ENCODE assay signal across 24 cellular contexts in genomic region chr2:25234756-25235155, GRCh38.
DNase-seq lines count a peak whose midpoint lies in the region; ATAC-seq and TF ChIP-seq lines count a peak whose summit lies in the region.
"Had no signal": no experiment of that assay in that cellular context is flagged by ENCODE, and none has a peak within 500 bp of the region (broad histone marks: within the 10 kb centered on the region; RNA-seq: fewer than 3 reads in every experiment).

No MANE protein-coding gene starts in this region.

- no peaks in the 10 kb centered on the region for H3K27me3 ChIP-seq in gastrocnemius medialis
- H3K27me3 ChIP-seq: heart left ventricle had no signal

- H3K27ac Mint-ChIP-seq in activated CD4-positive, alpha-beta T cell treated with anti-CD3 and anti-CD28 coated beads, Interleukin-2, amount 10 ng/mL, durations not matched to agents 24 days and 14 days, result peak overlapping the region; percentile 29
- H3K27ac Mint-ChIP-seq: dendritic cell treated with granulocyte-macrophage colony-stimulating factor and Interleukin-4, amounts not matched to agents 40 ng/mL and 50 ng/mL, for 4 days had no signal

- H3K36me3 ChIP-seq in gastrocnemius medialis, result peaks cover 0 to 81% of the 10 kb centered on the region in 2 donors

- no peaks in the 10 kb centered on the region for H3K4me1 Mint-ChIP-seq in activated CD4-positive, alpha-beta T cell treated with anti-CD3 and anti-CD28 coated beads, Interleukin-2, amount 10 ng/mL, durations not matched to agents 24 days and 14 days
- H3K4me1 Mint-ChIP-seq: immature natural killer cell had no signal

- peaks cover 62% of the 10 kb centered on the region for H3K36me3 Mint-ChIP-seq in activated CD4-positive, alpha-beta T cell treated with anti-CD3 and anti-CD28 coated beads, Interleukin-2, amount 10 ng/mL, durations not matched to agents 24 days and 14 days (ENCODE audit: low read depth)

- TF ChIP-seq POLR2A in gastrocnemius medialis (IDR thresholded peaks at IDR 0.05), result no peak

- no peaks in the 10 kb centered on the region for H3K27me3 Mint-ChIP-seq in activated CD4-positive, alpha-beta T cell treated with anti-CD3 and anti-CD28 coated beads, Interleukin-2, amount 10 ng/mL, durations not matched to agents 24 days and 14 days
- H3K27me3 Mint-ChIP-seq: dendritic cell treated with granulocyte-macrophage colony-stimulating factor and Interleukin-4, amounts not matched to agents 40 ng/mL and 50 ng/mL, for 4 days had no signal

- peak; percentile 44 for ATAC-seq in sciatic nerve
- ATAC-seq in GM18870 (IDR thresholded peaks at IDR 0.05; ENCODE audit: unreplicated experiment), result no peak
- no peak for ATAC-seq in gastrocnemius medialis
- ATAC-seq in HG02870 (IDR thresholded peaks at IDR 0.05; ENCODE audit: unreplicated experiment), result no peak
- ATAC-seq: esophagus mucosa, heart left ventricle, natural killer cell had no signal

- intact Hi-C loops in activated CD4-positive, alpha-beta T cell treated with anti-CD3 and anti-CD28 coated beads, Interleukin-2, amount 10 ng/mL, durations not matched to agents 24 days and 14 days (cut with micrococcal nuclease), result no loop called here
- intact Hi-C loops in sciatic nerve (cut with DNase I) (no loop called here), gastrocnemius medialis (cut with DNase I; ENCODE audit: low total_unique reads) (no loop called here)

- H3K4me1 ChIP-seq in gastrocnemius medialis, result no peaks in the 10 kb centered on the region

- no peak overlapping the region for H3K4me3 ChIP-seq in gastrocnemius medialis
- H3K4me3 ChIP-seq: heart left ventricle, lung, SK-N-MC had no signal

- H3K9me3 Mint-ChIP-seq in activated CD4-positive, alpha-beta T cell treated with anti-CD3 and anti-CD28 coated beads, Interleukin-2, amount 10 ng/mL, durations not matched to agents 24 days and 14 days, result no peaks in the 10 kb centered on the region
- H3K9me3 Mint-ChIP-seq: CD14-positive monocyte; dendritic cell treated with granulocyte-macrophage colony-stimulating factor and Interleukin-4, amounts not matched to agents 40 ng/mL and 50 ng/mL, for 4 days; immature natural killer cell; natural killer cell had no signal

- no peak overlapping the region for H3K27ac ChIP-seq in gastrocnemius medialis
- H3K27ac ChIP-seq: heart left ventricle, KMS-11, SK-N-MC had no signal

- H3K4me3 Mint-ChIP-seq in activated CD4-positive, alpha-beta T cell treated with anti-CD3 and anti-CD28 coated beads, Interleukin-2, amount 10 ng/mL, durations not matched to agents 24 days and 14 days, result no peak overlapping the region
- H3K4me3 Mint-ChIP-seq: CD14-positive monocyte; dendritic cell treated with granulocyte-macrophage colony-stimulating factor and Interleukin-4, amounts not matched to agents 40 ng/mL and 50 ng/mL, for 4 days; immature natural killer cell; natural killer cell had no signal

- no peak for TF ChIP-seq CTCF in gastrocnemius medialis (IDR thresholded peaks at IDR 0.05 in 4 of 5, conservative IDR thresholded peaks at IDR 0.05 in 1 of 5)

- DNase-seq in activated CD4-positive, alpha-beta T cell treated with anti-CD3 and anti-CD28 coated beads, Interleukin-2, amount 10 ng/mL, durations not matched to agents 24 days and 14 days, result no peak
- no peak for DNase-seq in activated CD4-positive, alpha-beta T cell treated with anti-CD3 and anti-CD28 coated beads, Interleukin-2, amount 50 U/mL, for 48 hours
- DNase-seq in NCI-H2029 (lab: John Stamatoyannopoulos, UW), result peak; percentile 21
- DNase-seq in epidermal melanocyte (ENCODE audit: insufficient read length, low spot score), result peak; percentile 85
- no peak for DNase-seq in sciatic nerve (ENCODE audit: low spot score)
- no peak for DNase-seq in gastrocnemius medialis
- DNase-seq: activated CD4-positive, CD25-positive, alpha-beta regulatory T cell treated with anti-CD3 and anti-CD28 coated beads, Interleukin-2, amount 50 U/mL, for 72 hours; activated gamma-delta T cell treated with Interleukin-2 at 50 U/mL for 16 hours; immature natural killer cell; natural killer cell; NCI-H1105 treated with DMSO at 0.1 percent for 48 hours; NCI-H524 treated with DMSO at 0.1 percent for 48 hours; OCI-M1; stimulated activated naive CD4-positive, alpha-beta T cell; T1000 had no signal

- H3K9me3 ChIP-seq in gastrocnemius medialis, result no peaks in the 10 kb centered on the region
- H3K9me3 ChIP-seq: heart left ventricle had no signal

- in situ Hi-C loops in gastrocnemius medialis (cut with MboI; ENCODE audit: low sequenced_read_pairs in 4 of 4), result no loop called here

Comparison
In these comparisons a context has a peak if more than half of its experiments do, and no peak if none do; other contexts are left out.
1. DNase-seq: peak in NCI-H2029 (single experiment) and epidermal melanocyte (single experiment); none in activated CD4-positive, alpha-beta T cell treated with anti-CD3 and anti-CD28 coated beads, Interleukin-2, amount 10 ng/mL, durations not matched to agents 24 days and 14 days (single experiment), activated CD4-positive, alpha-beta T cell treated with anti-CD3 and anti-CD28 coated beads, Interleukin-2, amount 50 U/mL, for 48 hours (0 of 2), sciatic nerve (single experiment) and gastrocnemius medialis (0 of 2).